ENCODE assay signal across 1 cellular context in genomic region chr12:46848792-46849191, GRCh38.
TF ChIP-seq lines count a peak whose summit lies in the region.

No MANE protein-coding gene starts in this region.

TF ChIP-seq in HepG2, 621 proteins besides CTCF, POLR2A, EP300 and RAD21:
- peak; percentile 60; the same call in 1 of the 2 replicates for TF ChIP-seq ZNF281 (CRISPR knock-in tag; IDR thresholded peaks at IDR 0.05; ENCODE audit: borderline replicate concordance)
